29 cellular contexts compared by ENCODE assay signal in the genomic region with DNA sequence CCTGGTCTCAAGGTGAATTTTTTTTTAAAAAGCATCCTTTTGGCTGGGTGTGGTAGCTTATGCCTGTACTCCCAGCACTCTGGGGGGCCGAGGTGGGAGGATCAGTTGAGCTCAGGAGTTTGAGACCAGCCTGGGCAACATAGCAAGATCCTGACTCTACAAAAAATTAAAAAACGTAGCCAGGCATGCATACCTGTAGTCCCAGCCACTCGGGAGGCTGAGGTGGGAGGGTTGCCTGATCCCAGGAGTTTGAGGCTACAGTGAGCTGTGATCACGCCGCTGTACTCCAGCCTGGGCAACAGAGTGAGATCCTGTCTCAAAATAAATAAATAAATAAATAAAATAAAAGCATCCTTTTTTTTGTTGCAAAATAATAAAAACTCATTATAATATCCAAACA.
"Had no signal": no experiment of that assay in that cellular context is flagged by ENCODE, and none has a peak within 500 bp of the region (broad histone marks: within the 10 kb centered on the region; RNA-seq: fewer than 3 reads in every experiment).

No MANE protein-coding gene starts in this region.

- H3K27ac Mint-ChIP-seq: dendritic cell treated with granulocyte-macrophage colony-stimulating factor and Interleukin-4, amounts not matched to agents 40 ng/mL and 50 ng/mL, for 4 days; effector memory CD8-positive, alpha-beta T cell; endodermal cell had no signal

- H2AFZ ChIP-seq: hepatocyte had no signal

- H3K36me3 ChIP-seq: colonic mucosa, gastrocnemius medialis had no signal

- H3K4me3 ChIP-seq: colonic mucosa, coronary artery, dorsolateral prefrontal cortex, esophagus muscularis mucosa, esophagus squamous epithelium, gastrocnemius medialis, gastroesophageal sphincter, heart left ventricle, heart right ventricle, hepatocyte had no signal

- H3K4me3 Mint-ChIP-seq: dendritic cell treated with granulocyte-macrophage colony-stimulating factor and Interleukin-4, amounts not matched to agents 40 ng/mL and 50 ng/mL, for 4 days; effector memory CD8-positive, alpha-beta T cell; endodermal cell had no signal

- H3K27ac ChIP-seq: colonic mucosa, coronary artery, epithelial cell of prostate, esophagus muscularis mucosa, esophagus squamous epithelium, foreskin keratinocyte, gastrocnemius medialis, gastroesophageal sphincter, heart left ventricle, hepatocyte had no signal

- ATAC-seq: effector memory CD8-positive, alpha-beta T cell; esophagus mucosa; foreskin keratinocyte; gastrocnemius medialis; gastroesophageal sphincter; heart left ventricle; heart right ventricle had no signal

- H3K4me2 ChIP-seq: hepatocyte had no signal

- H3K9me3 Mint-ChIP-seq: dendritic cell treated with granulocyte-macrophage colony-stimulating factor and Interleukin-4, amounts not matched to agents 40 ng/mL and 50 ng/mL, for 4 days; effector memory CD8-positive, alpha-beta T cell had no signal

- DNase-seq: colonic mucosa; cortex of kidney; dermis blood vessel endothelial cell; effector CD4-positive, alpha-beta T cell; effector CD8-positive, alpha-beta T cell; effector memory CD4-positive, alpha-beta T cell; effector memory CD8-positive, alpha-beta T cell; endodermal cell; erythroblast; esophagus squamous epithelium; foreskin fibroblast; foreskin keratinocyte; foreskin melanocyte; gastrocnemius medialis; glutamatergic neuron; head of caudate nucleus; heart left ventricle; heart right ventricle had no signal

- H3K4me1 ChIP-seq: colonic mucosa, foreskin keratinocyte had no signal

- H3K9me3 ChIP-seq: colonic mucosa, esophagus muscularis mucosa, esophagus squamous epithelium, gastrocnemius medialis, gastroesophageal sphincter, heart left ventricle, heart right ventricle had no signal

- FAIRE-seq: endometrium, endothelial cell of umbilical vein, frontal cortex had no signal

- H3K27me3 Mint-ChIP-seq: effector memory CD8-positive, alpha-beta T cell had no signal

- H3K27me3 ChIP-seq: colonic mucosa, dorsolateral prefrontal cortex, esophagus muscularis mucosa, esophagus squamous epithelium, foreskin keratinocyte, gastrocnemius medialis, gastroesophageal sphincter, heart left ventricle, heart right ventricle, hepatocyte had no signal
